ENCODE assay signal across 25 cellular contexts in the genomic region with DNA sequence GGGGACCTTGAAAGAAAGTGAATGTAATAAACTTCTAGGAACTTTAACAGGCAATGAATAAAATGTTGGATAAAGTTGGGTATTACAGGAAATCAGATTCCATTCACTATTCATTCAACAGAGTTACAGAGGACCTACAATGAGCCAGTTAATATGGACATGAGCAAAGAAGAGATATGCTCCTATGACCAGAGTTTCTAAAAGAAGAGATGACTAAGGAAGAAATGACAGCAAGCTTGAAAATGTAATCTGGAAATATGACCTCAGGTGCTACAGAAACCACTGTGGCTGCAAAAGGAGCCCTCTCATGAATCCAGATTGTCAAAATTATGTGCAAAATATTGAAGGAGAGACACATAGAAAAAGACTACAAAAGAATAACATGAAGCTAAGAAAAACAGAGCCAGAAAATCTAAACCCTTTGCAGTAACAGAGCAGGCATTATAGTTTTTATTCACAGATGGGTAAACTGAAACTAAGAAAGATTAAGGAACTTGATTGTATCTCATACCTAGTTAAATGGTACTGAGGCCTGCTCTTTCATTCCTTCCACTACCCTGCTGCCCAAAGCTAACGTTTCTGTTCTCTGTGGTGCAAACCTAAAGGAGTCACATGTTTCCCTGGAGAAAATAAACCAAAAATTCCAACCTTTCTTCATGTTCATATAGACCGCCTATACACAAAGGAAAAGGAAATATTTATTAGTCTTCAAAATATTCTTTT.
"Had no signal": no experiment of that assay in that cellular context is flagged by ENCODE, and none has a peak within 500 bp of the region (broad histone marks: within the 10 kb centered on the region; RNA-seq: fewer than 3 reads in every experiment).

No MANE protein-coding gene starts in this region.

- H3K4me1 ChIP-seq: Peyer's patch, SJSA1 had no signal

- H3K4me3 ChIP-seq: MG63, PC-9, Peyer's patch, SJSA1, SK-N-MC had no signal

- H2AFZ ChIP-seq: PC-9 had no signal

- H3K27ac ChIP-seq: PC-9, Peyer's patch, SJSA1, SK-N-MC had no signal

- H3K27me3 ChIP-seq: MG63, Peyer's patch, SJSA1 had no signal

- DNase-seq: Karpas-422; KBM-7; MG63; NCI-H1092; NCI-H1105 treated with DMSO at 0.1 percent for 48 hours; NCI-H1417 treated with DMSO at 0.1 percent for 48 hours; NCI-H146; NCI-H187; NCI-H2029; NCI-H2081 treated with DMSO at 0.1 percent for 48 hours; NCI-H2171; NCI-H226; NCI-H446; NCI-H510A; NCI-H524 treated with DMSO at 0.1 percent for 48 hours; NCI-H69; NCI-H774; NK-92 treated with Interleukin-12 subunit alpha and Interleukin-12 subunit beta, amount 100 ng/mL, for 24 hours; PC-9; Peyer's patch; Right ventricle myocardium superior; RPMI8226; SIG-M5 had no signal

- H3K36me3 ChIP-seq: MG63, Peyer's patch, SJSA1 had no signal

- H3K9me3 ChIP-seq: MG63, Peyer's patch, SJSA1 had no signal

- H3K4me2 ChIP-seq: PC-9 had no signal
